In genomic region chr7:31896929-31897328, GRCh38 we compare ENCODE assay signal across 30 cellular contexts.
DNase-seq lines count a peak whose midpoint lies in the region; ATAC-seq, FAIRE-seq and TF ChIP-seq lines count a peak whose summit lies in the region.
"Had no signal": no experiment of that assay in that cellular context is flagged by ENCODE, and none has a peak within 500 bp of the region (broad histone marks: within the 10 kb centered on the region; RNA-seq: fewer than 3 reads in every experiment).

No MANE protein-coding gene starts in this region.

- H2AFZ ChIP-seq in neural cell (ENCODE audit: low read depth, low read length): no peak overlapping the region
- H2AFZ ChIP-seq: GM23338 had no signal

- CTCF ChIA-PET in A549 (lab: Yijun Ruan, JAX): interaction anchor here (1.0 to 1.7 kb wide), 3 partner anchors 15 to 42 kb away, joined by 3 to 4 read pairs (median 3); no protein-coding TSS in a partner anchor

- TF ChIP-seq EP300 in A549 (IDR thresholded peaks at IDR 0.05) (peak; percentile 74 to 90; a peak in 3 of 5 replicates), neural cell (conservative IDR thresholded peaks at IDR 0.05; ENCODE audit: poor library complexity, severe bottlenecking) (peak; percentile 75)

- TF ChIP-seq RAD21 in A549 (conservative IDR thresholded peaks at IDR 0.05 in 1 of 2, IDR thresholded peaks at IDR 0.05 in 1 of 2): no peak; a peak in 1 of 5 replicates
- TF ChIP-seq RAD21 in neural cell (conservative IDR thresholded peaks at IDR 0.05): no peak

- no peak overlapping the region for H3K4me3 Mint-ChIP-seq in naive thymus-derived CD8-positive, alpha-beta T cell
- H3K4me3 Mint-ChIP-seq: activated B cell treated with CpG ODN at 0.5 μM for 24 hours; activated T-cell treated with anti-CD3 and anti-CD28 coated beads, Interleukin-2, amount 50 U/mL, for 4 hours; brain; GM23338; IgD-negative memory B cell; nephron progenitor cell had no signal

- in situ Hi-C loops in SK-MEL-5 (cut with HindIII; ENCODE audit: low pct_unique_long_range_greater_than_20kb, low sequenced_read_pairs): no loop called here

- TF ChIP-seq POLR2A in A549 (IDR thresholded peaks at IDR 0.05; ENCODE audit: low read length): no peak
- no peak for TF ChIP-seq POLR2A in H54 (IDR thresholded peaks at IDR 0.05; ENCODE audit: low read depth, low read length)
- TF ChIP-seq POLR2A in spleen (IDR thresholded peaks at IDR 0.05): no peak

- H3K9me2 ChIP-seq in neural cell (ENCODE audit: insufficient read depth, low read length): no peaks in the 10 kb centered on the region

- H3K9me3 Mint-ChIP-seq in naive thymus-derived CD8-positive, alpha-beta T cell: peaks cover 0 to 10% (median 3%) of the 10 kb centered on the region in 9 donors
- H3K9me3 Mint-ChIP-seq: activated B cell treated with CpG ODN at 0.5 μM for 24 hours, GM23338, IgD-negative memory B cell had no signal

- H3K27ac Mint-ChIP-seq in naive thymus-derived CD8-positive, alpha-beta T cell: no peak overlapping the region
- H3K27ac Mint-ChIP-seq: activated B cell treated with CpG ODN at 0.5 μM for 24 hours, brain, GM23338, IgD-negative memory B cell had no signal

- H3K27me3 ChIP-seq in neural cell (ENCODE audit: insufficient read depth, low read depth, low read length) (no peaks in the 10 kb centered on the region), spleen (replicated peaks in 1 of 7) (no peaks in the 10 kb centered on the region)
- H3K27me3 ChIP-seq: BE2C, testis had no signal

- DNase-seq in A549 (ENCODE audit: low read depth in 1 of 2, low spot score in 1 of 2): peak in 1 of 2 experiments; percentile 89
- DNase-seq in H54 (ENCODE audit: insufficient read length, low spot score): no peak
- DNase-seq in SK-MEL-5 (ENCODE audit: low read depth, low spot score): peak; percentile 30
- no peak for DNase-seq in NCI-H748 (lab: John Stamatoyannopoulos, UW; ENCODE audit: unreplicated experiment)
- no peak for DNase-seq in spleen
- no peak for DNase-seq in naive thymus-derived CD8-positive, alpha-beta T cell
- no peak for DNase-seq in NCI-H2081 treated with DMSO at 0.1 percent for 48 hours (lab: John Stamatoyannopoulos, UW)
- DNase-seq: activated B cell treated with CpG ODN at 0.5 μM for 24 hours; activated CD4-positive, alpha-beta T cell treated with anti-CD3 and anti-CD28 coated beads, Interleukin-2, amount 50 U/mL, for 1 hour; activated gamma-delta T cell treated with Interleukin-2 at 50 U/mL for 16 hours; activated T-cell treated with anti-CD3 and anti-CD28 coated beads, Interleukin-2, amount 50 U/mL, for 4 hours; BE2C; DMS153; head of caudate nucleus; left cardiac atrium; NCI-H1048; NCI-H1694 treated with DMSO at 0.1 percent for 48 hours; NCI-H226; NCI-H774; nephron progenitor cell; stimulated activated naive CD4-positive, alpha-beta T cell; testis had no signal

- H3K4me1 ChIP-seq in A549 (peaks cover 53% of the 10 kb centered on the region), spleen (no peaks in the 10 kb centered on the region)
- H3K4me1 ChIP-seq: BE2C, testis had no signal

- intact Hi-C loops in spleen (cut with DNase I; ENCODE audit: low total_unique reads): no loop called here

- POLR2A ChIA-PET in A549 (lab: Yijun Ruan, JAX): no interaction called here
- POLR2A ChIA-PET in naive thymus-derived CD8-positive, alpha-beta T cell (lab: Charles Lee): no interaction called here

- peak; percentile 59 for FAIRE-seq in A549 (lab: Jason Lieb, UNC)
- FAIRE-seq in H54 (lab: Jason Lieb, UNC): peak; percentile 68
- FAIRE-seq: G401.6, urothelium cell line had no signal

- H3K27me3 Mint-ChIP-seq in naive thymus-derived CD8-positive, alpha-beta T cell: peaks cover 0 to 6% (median 0%) of the 10 kb centered on the region in 5 donors
- H3K27me3 Mint-ChIP-seq: activated B cell treated with CpG ODN at 0.5 μM for 24 hours, IgD-negative memory B cell had no signal

- no peaks in the 10 kb centered on the region for H3K36me3 Mint-ChIP-seq in naive thymus-derived CD8-positive, alpha-beta T cell
- H3K36me3 Mint-ChIP-seq: brain, IgD-negative memory B cell had no signal

- H3K9ac ChIP-seq in neural cell (ENCODE audit: low read length): no peak overlapping the region

- no peak for TF ChIP-seq CTCF in A549 (IDR thresholded peaks at IDR 0.05)
- TF ChIP-seq CTCF in neural cell (IDR thresholded peaks at IDR 0.05; ENCODE audit: poor library complexity, severe bottlenecking): no peak
- no peak for TF ChIP-seq CTCF in spleen (IDR thresholded peaks at IDR 0.05 in 8 of 11, conservative IDR thresholded peaks at IDR 0.05 in 3 of 11)

- 18% methylated on average over 6 of the region's 6 CpGs for WGBS in A549 (ENCODE audit: missing lambda C conversion rate)
- 81 to 92% (median 84%) methylated on average over 6 of the region's 6 CpGs for WGBS in spleen, 5 donors

- no peaks in the 10 kb centered on the region for H3K79me2 ChIP-seq in neural cell (replicated peaks; ENCODE audit: insufficient read depth, low read length)

- H3K4me2 ChIP-seq in A549: peak overlapping the region; percentile 75
- peak overlapping the region; percentile 6 for H3K4me2 ChIP-seq in neural cell (ENCODE audit: low read length)
- H3K4me2 ChIP-seq: GM23338 had no signal

- ATAC-seq in A549: peak; percentile 21 to 25; a peak in 4 of 6 replicates
- no peak for ATAC-seq in naive thymus-derived CD8-positive, alpha-beta T cell
- ATAC-seq: activated T-cell treated with anti-CD3 and anti-CD28 coated beads, Interleukin-2, amount 50 U/mL, for 4 hours; GM23338; left cardiac atrium; Right ventricle myocardium inferior; sciatic nerve had no signal

- H3K9me3 ChIP-seq in A549 (no peaks in the 10 kb centered on the region), neural cell (ENCODE audit: low read length) (no peaks in the 10 kb centered on the region), spleen (no peaks in the 10 kb centered on the region)
- H3K9me3 ChIP-seq: BE2C, testis had no signal

- peak overlapping the region; percentile 45; the same call in 1 of the 3 replicates for H3K4me3 ChIP-seq in A549
- H3K4me3 ChIP-seq in neural cell (ENCODE audit: low read length): peak overlapping the region; percentile 31
- H3K4me3 ChIP-seq in spleen: no peak overlapping the region
- H3K4me3 ChIP-seq: GM23338, testis had no signal

- no peaks in the 10 kb centered on the region for H4K20me1 ChIP-seq in neural cell (ENCODE audit: insufficient read depth)

- peak overlapping the region; percentile 77 to 88 for H3K27ac ChIP-seq in A549
- peak overlapping the region; percentile 38 for H3K27ac ChIP-seq in neural cell (ENCODE audit: low read length)
- no peak overlapping the region for H3K27ac ChIP-seq in spleen
- H3K27ac ChIP-seq: testis had no signal

- H3K4me1 Mint-ChIP-seq in naive thymus-derived CD8-positive, alpha-beta T cell: no peaks in the 10 kb centered on the region
- H3K4me1 Mint-ChIP-seq: activated B cell treated with CpG ODN at 0.5 μM for 24 hours, GM23338, IgD-negative memory B cell had no signal

- H3K36me3 ChIP-seq in neural cell (ENCODE audit: insufficient read depth, low read length): no peaks in the 10 kb centered on the region
- no peaks in the 10 kb centered on the region for H3K36me3 ChIP-seq in spleen
- H3K36me3 ChIP-seq: BE2C had no signal

- no peaks in the 10 kb centered on the region for H3F3A ChIP-seq in neural cell (ENCODE audit: insufficient read depth, low read length, poor library complexity, severe bottlenecking)

TF ChIP-seq in A549, 52 proteins besides CTCF, POLR2A, EP300 and RAD21 (continues in another document):
- TF ChIP-seq CBX2 (IDR thresholded peaks at IDR 0.05; ENCODE audit: borderline replicate concordance, low read depth): no peak
- peak; percentile 34; the same call in 2 of the 3 replicates for TF ChIP-seq SMC3 (IDR thresholded peaks at IDR 0.05)
- no peak for TF ChIP-seq ELK1 (IDR thresholded peaks at IDR 0.05; ENCODE audit: low read depth, low read length)
- TF ChIP-seq FOSL2 (IDR thresholded peaks at IDR 0.05): no peak
- peak; percentile 10; the same call in 1 of the 2 replicates for TF ChIP-seq FOSL2 (CRISPR knock-in tag; IDR thresholded peaks at IDR 0.05)
- TF ChIP-seq MAX (IDR thresholded peaks at IDR 0.05): peak; percentile 29; the same call in 1 of the 2 replicates
- TF ChIP-seq CBX8 (IDR thresholded peaks at IDR 0.05): no peak

TF ChIP-seq in neural cell, 6 proteins besides CTCF, POLR2A, EP300 and RAD21:
- no peak for TF ChIP-seq EZH2 (IDR thresholded peaks at IDR 0.05; ENCODE audit: borderline replicate concordance, insufficient read depth, low read length, poor library complexity, severe bottlenecking)
- TF ChIP-seq REST (IDR thresholded peaks at IDR 0.05; ENCODE audit: borderline replicate concordance): peak; percentile 57
- no peak for TF ChIP-seq MXI1 (conservative IDR thresholded peaks at IDR 0.05; ENCODE audit: poor library complexity, severe bottlenecking)
- TF ChIP-seq POLR2AphosphoS5 (IDR thresholded peaks at IDR 0.05): peak; percentile 25

Comparison
In these comparisons a context has a peak if more than half of its experiments do, and no peak if none do; other contexts are left out.
1. ATAC-seq: peak in A549 (2 of 2); none in naive thymus-derived CD8-positive, alpha-beta T cell (0 of 2).
2. H3K27ac ChIP-seq: peak in A549 (2 of 2) and neural cell (single experiment); none in spleen (0 of 8).
3. H3K4me3 ChIP-seq: peak in A549 (single experiment) and neural cell (single experiment); none in spleen (0 of 8).